17 cellular contexts compared by ENCODE assay signal in genomic region chr3:136984837-136985236, GRCh38. TPM values are rescaled to one million over a fixed set of nuclear protein-coding genes. Genes with fewer than 3 reads are reported as not detected.
DNase-seq lines count a peak whose midpoint lies in the region; ATAC-seq and TF ChIP-seq lines count a peak whose summit lies in the region.
"Had no signal": no experiment of that assay in that cellular context is flagged by ENCODE, and none has a peak within 500 bp of the region (broad histone marks: within the 10 kb centered on the region; RNA-seq: fewer than 3 reads in every experiment).

No MANE protein-coding gene starts in this region.

- H3K27me3 ChIP-seq in lung (ENCODE audit: control insufficient read depth, insufficient read depth) (no peaks in the 10 kb centered on the region), esophagus muscularis mucosa (no peaks in the 10 kb centered on the region)
- H3K27me3 ChIP-seq: right lobe of liver had no signal

- intact Hi-C loops in esophagus muscularis mucosa (cut with DNase I) = no loop called here

- H3K27ac ChIP-seq in lung (ENCODE audit: low read depth in 1 of 2, low read length in 1 of 2) = peak overlapping the region in 1 of 2 donors; percentile 6
- no peak overlapping the region for H3K27ac ChIP-seq in esophagus muscularis mucosa (replicated peaks in 1 of 4)
- H3K27ac ChIP-seq: right lobe of liver had no signal

- H3K4me1 Mint-ChIP-seq in activated naive CD4-positive, alpha-beta T cell treated with anti-CD3 and anti-CD28 coated beads, Interleukin-2, amount 10 ng/mL, durations not matched to agents 7 days and 5 days = no peaks in the 10 kb centered on the region

- CTCF ChIA-PET in activated naive CD4-positive, alpha-beta T cell treated with anti-CD3 and anti-CD28 coated beads, Interleukin-2, amount 10 ng/mL, durations not matched to agents 7 days and 5 days (lab: Charles Lee) = interaction anchor here (1.4 kb wide), 1 partner anchor 29 kb away, joined by 3 read pairs; no protein-coding TSS in a partner anchor

- TF ChIP-seq EP300 in esophagus muscularis mucosa (IDR thresholded peaks at IDR 0.05) = no peak

- 43 to 59% methylated on average over 3 of the region's 3 CpGs for WGBS in lung, 2 donors
- WGBS in esophagus muscularis mucosa = 66% methylated on average over 3 of the region's 3 CpGs

- no peaks in the 10 kb centered on the region for H3K9me3 ChIP-seq in lung (ENCODE audit: control insufficient read depth in 2 of 2, insufficient read depth in 1 of 2, low read length in 1 of 2)
- H3K9me3 ChIP-seq in esophagus muscularis mucosa = no peaks in the 10 kb centered on the region
- H3K9me3 ChIP-seq: right lobe of liver had no signal

- H3K4me3 Mint-ChIP-seq in activated naive CD4-positive, alpha-beta T cell treated with anti-CD3 and anti-CD28 coated beads, Interleukin-2, amount 10 ng/mL, durations not matched to agents 7 days and 5 days = no peak overlapping the region
- H3K4me3 Mint-ChIP-seq: activated CD8-positive, alpha-beta T cell treated with anti-CD3 and anti-CD28 coated beads for 36 hours; T-helper 2 cell treated with Interferon-gamma antibody and Interleukin-4, amounts not matched to agents 5 μg/mL and 100 μg/mL, for 36 hours; type B pancreatic cell had no signal

- H3K9me3 Mint-ChIP-seq in activated naive CD4-positive, alpha-beta T cell treated with anti-CD3 and anti-CD28 coated beads, Interleukin-2, amount 10 ng/mL, durations not matched to agents 7 days and 5 days = no peaks in the 10 kb centered on the region
- H3K9me3 Mint-ChIP-seq: activated CD8-positive, alpha-beta T cell treated with anti-CD3 and anti-CD28 coated beads for 36 hours; T-helper 2 cell treated with Interferon-gamma antibody and Interleukin-4, amounts not matched to agents 5 μg/mL and 100 μg/mL, for 36 hours had no signal

- peak; percentile 44 for DNase-seq in A172 (ENCODE audit: low spot score)
- DNase-seq in HT-29 (ENCODE audit: low spot score) = peak; percentile 63
- peak; percentile 31 for DNase-seq in dermis blood vessel endothelial cell
- no peak for DNase-seq in lung (ENCODE audit: low spot score)
- no peak for DNase-seq in NCI-H187 (lab: John Stamatoyannopoulos, UW)
- no peak for DNase-seq in esophagus muscularis mucosa (ENCODE audit: extremely low spot score)
- no peak for DNase-seq in activated naive CD4-positive, alpha-beta T cell treated with anti-CD3 and anti-CD28 coated beads, Interleukin-2, amount 10 ng/mL, durations not matched to agents 7 days and 5 days
- DNase-seq in RPMI8226 = no peak
- DNase-seq: activated CD8-positive, alpha-beta T cell treated with anti-CD3 and anti-CD28 coated beads for 36 hours; activated naive CD4-positive, alpha-beta T cell treated with Interleukin-2 at 50 U/mL for 16 hours; DND-41; hypothalamus; NCI-H1694 treated with DMSO at 0.1 percent for 48 hours; right lobe of liver had no signal

- H3K36me3 Mint-ChIP-seq in activated naive CD4-positive, alpha-beta T cell treated with anti-CD3 and anti-CD28 coated beads, Interleukin-2, amount 10 ng/mL, durations not matched to agents 7 days and 5 days = no peaks in the 10 kb centered on the region
- H3K36me3 Mint-ChIP-seq: type B pancreatic cell had no signal

- TF ChIP-seq CTCF in lung (IDR thresholded peaks at IDR 0.05; ENCODE audit: control extremely low read depth, extremely low read depth) (no peak), esophagus muscularis mucosa (IDR thresholded peaks at IDR 0.05) (no peak)

- no peaks in the 10 kb centered on the region for H3K36me3 ChIP-seq in lung (ENCODE audit: control insufficient read depth in 2 of 2, insufficient read depth in 2 of 2, low read length in 2 of 2)
- no peaks in the 10 kb centered on the region for H3K36me3 ChIP-seq in esophagus muscularis mucosa
- H3K36me3 ChIP-seq: right lobe of liver had no signal

- H3K27me3 Mint-ChIP-seq in activated naive CD4-positive, alpha-beta T cell treated with anti-CD3 and anti-CD28 coated beads, Interleukin-2, amount 10 ng/mL, durations not matched to agents 7 days and 5 days = no peaks in the 10 kb centered on the region
- H3K27me3 Mint-ChIP-seq: activated CD8-positive, alpha-beta T cell treated with anti-CD3 and anti-CD28 coated beads for 36 hours; type B pancreatic cell had no signal

- TF ChIP-seq POLR2A in esophagus muscularis mucosa (IDR thresholded peaks at IDR 0.05; ENCODE audit: low read depth) = no peak

- peak; percentile 11 for ATAC-seq in lung (ENCODE audit: insufficient read depth, low FRiP score)
- ATAC-seq: activated CD8-positive, alpha-beta T cell treated with anti-CD3 and anti-CD28 coated beads for 36 hours; HCT116; right lobe of liver had no signal

- H3K4me1 ChIP-seq in lung (ENCODE audit: control insufficient read depth in 2 of 2, insufficient read depth in 2 of 2, low read length in 2 of 2) = peaks cover 0 to 4% of the 10 kb centered on the region in 2 donors
- no peaks in the 10 kb centered on the region for H3K4me1 ChIP-seq in esophagus muscularis mucosa
- H3K4me1 ChIP-seq: right lobe of liver had no signal

- H3K27ac Mint-ChIP-seq in activated naive CD4-positive, alpha-beta T cell treated with anti-CD3 and anti-CD28 coated beads, Interleukin-2, amount 10 ng/mL, durations not matched to agents 7 days and 5 days = no peak overlapping the region
- H3K27ac Mint-ChIP-seq: activated CD8-positive, alpha-beta T cell treated with anti-CD3 and anti-CD28 coated beads for 36 hours; T-helper 2 cell treated with Interferon-gamma antibody and Interleukin-4, amounts not matched to agents 5 μg/mL and 100 μg/mL, for 36 hours; type B pancreatic cell had no signal

- H3K4me3 ChIP-seq in lung = no peak overlapping the region
- no peak overlapping the region for H3K4me3 ChIP-seq in esophagus muscularis mucosa
- H3K4me3 ChIP-seq: right lobe of liver had no signal

RNA-seq across cellular contexts. Expression of gene IL20RB, which starts 27.1 kb away (rescaled TPM):
- total RNA-seq in A172 (2014; rRNA removed; shearing (Covaris generic)) = 0.72 and 1.1 TPM in 2 replicates
- total RNA-seq in HT-29 (2014; rRNA removed; shearing (Covaris generic)) = 3.4 and 4.9 TPM in 2 replicates
- 0.60 and 1.7 TPM in 2 replicates for total RNA-seq in dermis blood vessel endothelial cell
- 1 to 10 TPM in 1 of 2 donors, under 1 TPM in 1; 0.23 to 1.3 TPM for total RNA-seq in lung
- under 1 TPM; 0.77 to 1.00 TPM for polyA plus RNA-seq in lung
- 1 to 10 TPM in 2 of 4 donors, under 1 TPM in 2; 0.75 to 1.4 (median 1.1) TPM for total RNA-seq in esophagus muscularis mucosa

Comparison
In these comparisons a context has a peak if more than half of its experiments do, and no peak if none do; other contexts are left out.
1. DNase-seq: peak in A172 (single experiment), HT-29 (single experiment) and dermis blood vessel endothelial cell (single experiment); none in lung (single experiment), NCI-H187 (0 of 2), esophagus muscularis mucosa (single experiment), activated naive CD4-positive, alpha-beta T cell treated with anti-CD3 and anti-CD28 coated beads, Interleukin-2, amount 10 ng/mL, durations not matched to agents 7 days and 5 days (single experiment) and RPMI8226 (single experiment).